In genomic region chr1:206784471-206784903, GRCh38 we compare ENCODE assay signal across 8 cellular contexts. TPM values are rescaled to one million over a fixed set of nuclear protein-coding genes. Genes with fewer than 3 reads are reported as not detected.
DNase-seq lines count a peak whose midpoint lies in the region; ATAC-seq and TF ChIP-seq lines count a peak whose summit lies in the region.

No MANE protein-coding gene starts in this region.

- intact Hi-C loops in activated B cell treated with CpG ODN at 0.5 μM for 24 hours (cut with micrococcal nuclease) = loop anchor here (1.0 to 5.0 kb wide), 4 partner anchors 9 to 106 kb away; no protein-coding TSS in a partner anchor

- TF ChIP-seq CTCF in GM10248 (IDR thresholded peaks at IDR 0.05; ENCODE audit: control extremely low read depth, extremely low read depth, low read depth, missing control alignments) = no peak
- no peak for TF ChIP-seq CTCF in activated B cell treated with CpG ODN at 0.5 μM for 24 hours (IDR thresholded peaks at IDR 0.05)
- no peak for TF ChIP-seq CTCF in WTC11 (IDR thresholded peaks at IDR 0.05)

- ATAC-seq in HG02623 (IDR thresholded peaks at IDR 0.05; ENCODE audit: unreplicated experiment) = peak; percentile 47
- ATAC-seq in activated B cell treated with CpG ODN at 0.5 μM for 24 hours (ENCODE audit: low read depth) = peak; percentile 58
- ATAC-seq in esophagus mucosa = peak; percentile 73
- no peak for ATAC-seq in WTC11

- H3K27me3 Mint-ChIP-seq in activated B cell treated with CpG ODN at 0.5 μM for 24 hours (no peaks in the 10 kb centered on the region), WTC11 (ENCODE audit: low read depth) (peaks cover 3% of the 10 kb centered on the region)

- POLR2A ChIA-PET in GM10248 (lab: Yijun Ruan, JAX) (no interaction called here), activated B cell treated with CpG ODN at 0.5 μM for 24 hours (lab: Charles Lee) (interaction anchor here (0.7 to 4.4 kb wide), 9 partner anchors 8 to 105 kb away, joined by 3 to 67 read pairs (median 3); partner anchors contain the start of genes IL10 and IL19), WTC11 (lab: Charles Lee) (no interaction called here)

- CTCF ChIA-PET in GM10248 (lab: Yijun Ruan, JAX) = interaction anchor here (1.2 to 12.0 kb wide), 10 partner anchors 11 to 198 kb away, joined by 3 to 132 read pairs (median 4); partner anchors contain the start of genes IL10 and IL19
- CTCF ChIA-PET in activated B cell treated with CpG ODN at 0.5 μM for 24 hours (lab: Charles Lee) = interaction anchor here (2.6 kb wide), 1 partner anchor 50 kb away, joined by 14 read pairs; no protein-coding TSS in a partner anchor
- CTCF ChIA-PET in WTC11 (lab: Charles Lee) = no interaction called here

- DNase-seq in GM10248 (ENCODE audit: extremely low spot score) (peak; percentile 76), activated B cell treated with CpG ODN at 0.5 μM for 24 hours (no peak), NCI-H345 treated with DMSO at 0.1 percent for 48 hours (lab: John Stamatoyannopoulos, UW; ENCODE audit: unreplicated experiment) (no peak), NCI-H345 (lab: John Stamatoyannopoulos, UW) (no peak), DMS53 (lab: John Stamatoyannopoulos, UW) (no peak), WTC11 (ENCODE audit: low spot score) (no peak)

- H3K36me3 Mint-ChIP-seq in activated B cell treated with CpG ODN at 0.5 μM for 24 hours (ENCODE audit: low read depth) (no peaks in the 10 kb centered on the region), WTC11 (no peaks in the 10 kb centered on the region)

- H3K9me3 Mint-ChIP-seq in activated B cell treated with CpG ODN at 0.5 μM for 24 hours (no peaks in the 10 kb centered on the region), WTC11 (no peaks in the 10 kb centered on the region)

- H3K4me3 Mint-ChIP-seq in activated B cell treated with CpG ODN at 0.5 μM for 24 hours = peak overlapping the region; percentile 77
- no peak overlapping the region for H3K4me3 Mint-ChIP-seq in WTC11

- peak overlapping the region; percentile 88 for H3K27ac Mint-ChIP-seq in activated B cell treated with CpG ODN at 0.5 μM for 24 hours
- no peak overlapping the region for H3K27ac Mint-ChIP-seq in WTC11

- H3K4me1 Mint-ChIP-seq in activated B cell treated with CpG ODN at 0.5 μM for 24 hours = peaks cover 52% of the 10 kb centered on the region
- H3K4me1 Mint-ChIP-seq in WTC11 = no peaks in the 10 kb centered on the region; the same call in 1 of the 2 replicates

TF ChIP-seq in WTC11, 78 proteins besides CTCF, POLR2A, EP300 and RAD21:
- TF ChIP-seq, protein P1, sequence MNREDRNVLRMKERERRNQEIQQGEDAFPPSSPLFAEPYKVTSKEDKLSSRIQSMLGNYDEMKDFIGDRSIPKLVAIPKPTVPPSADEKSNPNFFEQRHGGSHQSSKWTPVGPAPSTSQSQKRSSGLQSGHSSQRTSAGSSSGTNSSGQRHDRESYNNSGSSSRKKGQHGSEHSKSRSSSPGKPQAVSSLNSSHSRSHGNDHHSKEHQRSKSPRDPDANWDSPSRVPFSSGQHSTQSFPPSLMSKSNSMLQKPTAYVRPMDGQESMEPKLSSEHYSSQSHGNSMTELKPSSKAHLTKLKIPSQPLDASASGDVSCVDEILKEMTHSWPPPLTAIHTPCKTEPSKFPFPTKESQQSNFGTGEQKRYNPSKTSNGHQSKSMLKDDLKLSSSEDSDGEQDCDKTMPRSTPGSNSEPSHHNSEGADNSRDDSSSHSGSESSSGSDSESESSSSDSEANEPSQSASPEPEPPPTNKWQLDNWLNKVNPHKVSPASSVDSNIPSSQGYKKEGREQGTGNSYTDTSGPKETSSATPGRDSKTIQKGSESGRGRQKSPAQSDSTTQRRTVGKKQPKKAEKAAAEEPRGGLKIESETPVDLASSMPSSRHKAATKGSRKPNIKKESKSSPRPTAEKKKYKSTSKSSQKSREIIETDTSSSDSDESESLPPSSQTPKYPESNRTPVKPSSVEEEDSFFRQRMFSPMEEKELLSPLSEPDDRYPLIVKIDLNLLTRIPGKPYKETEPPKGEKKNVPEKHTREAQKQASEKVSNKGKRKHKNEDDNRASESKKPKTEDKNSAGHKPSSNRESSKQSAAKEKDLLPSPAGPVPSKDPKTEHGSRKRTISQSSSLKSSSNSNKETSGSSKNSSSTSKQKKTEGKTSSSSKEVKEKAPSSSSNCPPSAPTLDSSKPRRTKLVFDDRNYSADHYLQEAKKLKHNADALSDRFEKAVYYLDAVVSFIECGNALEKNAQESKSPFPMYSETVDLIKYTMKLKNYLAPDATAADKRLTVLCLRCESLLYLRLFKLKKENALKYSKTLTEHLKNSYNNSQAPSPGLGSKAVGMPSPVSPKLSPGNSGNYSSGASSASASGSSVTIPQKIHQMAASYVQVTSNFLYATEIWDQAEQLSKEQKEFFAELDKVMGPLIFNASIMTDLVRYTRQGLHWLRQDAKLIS (CRISPR knock-in tag; IDR thresholded peaks at IDR 0.05; ENCODE audit: borderline replicate concordance) = no peak
- TF ChIP-seq, protein P2, sequence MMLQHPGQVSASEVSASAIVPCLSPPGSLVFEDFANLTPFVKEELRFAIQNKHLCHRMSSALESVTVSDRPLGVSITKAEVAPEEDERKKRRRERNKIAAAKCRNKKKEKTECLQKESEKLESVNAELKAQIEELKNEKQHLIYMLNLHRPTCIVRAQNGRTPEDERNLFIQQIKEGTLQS (CRISPR knock-in tag; conservative IDR thresholded peaks at IDR 0.05) = no peak
- TF ChIP-seq, protein P3, sequence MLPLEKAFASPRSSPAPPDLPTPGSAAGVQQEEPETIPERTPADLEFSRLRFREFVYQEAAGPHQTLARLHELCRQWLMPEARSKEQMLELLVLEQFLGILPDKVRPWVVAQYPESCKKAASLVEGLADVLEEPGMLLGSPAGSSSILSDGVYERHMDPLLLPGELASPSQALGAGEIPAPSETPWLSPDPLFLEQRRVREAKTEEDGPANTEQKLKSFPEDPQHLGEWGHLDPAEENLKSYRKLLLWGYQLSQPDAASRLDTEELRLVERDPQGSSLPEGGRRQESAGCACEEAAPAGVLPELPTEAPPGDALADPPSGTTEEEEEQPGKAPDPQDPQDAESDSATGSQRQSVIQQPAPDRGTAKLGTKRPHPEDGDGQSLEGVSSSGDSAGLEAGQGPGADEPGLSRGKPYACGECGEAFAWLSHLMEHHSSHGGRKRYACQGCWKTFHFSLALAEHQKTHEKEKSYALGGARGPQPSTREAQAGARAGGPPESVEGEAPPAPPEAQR (CRISPR knock-in tag; IDR thresholded peaks at IDR 0.05) = no peak
- no peak for TF ChIP-seq TEAD1 (CRISPR knock-in tag; IDR thresholded peaks at IDR 0.05)
- TF ChIP-seq, protein P4, sequence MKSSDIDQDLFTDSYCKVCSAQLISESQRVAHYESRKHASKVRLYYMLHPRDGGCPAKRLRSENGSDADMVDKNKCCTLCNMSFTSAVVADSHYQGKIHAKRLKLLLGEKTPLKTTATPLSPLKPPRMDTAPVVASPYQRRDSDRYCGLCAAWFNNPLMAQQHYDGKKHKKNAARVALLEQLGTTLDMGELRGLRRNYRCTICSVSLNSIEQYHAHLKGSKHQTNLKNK (CRISPR knock-in tag; IDR thresholded peaks at IDR 0.05) = no peak
- no peak for TF ChIP-seq USF2 (CRISPR knock-in tag; IDR thresholded peaks at IDR 0.05)
- TF ChIP-seq FOXJ3 (CRISPR knock-in tag; IDR thresholded peaks at IDR 0.05; ENCODE audit: borderline replicate concordance) = no peak

RNA-seq across cellular contexts. Expression of gene IL10, which starts 12.2 kb away (rescaled TPM):
- total RNA-seq in activated B cell treated with CpG ODN at 0.5 μM for 24 hours (2.8 and 3.4 TPM in 2 replicates), esophagus mucosa (0.84 TPM), WTC11 (2021) (not detected in 3 replicates)

RNA-seq across cellular contexts. Expression of gene IL19, which starts 13.9 kb away (rescaled TPM):
- total RNA-seq in activated B cell treated with CpG ODN at 0.5 μM for 24 hours (not detected in 2 replicates), esophagus mucosa (5.5 TPM), WTC11 (2021) (not detected in 3 replicates)
